8 cellular contexts compared by ENCODE assay signal in the genomic region with DNA sequence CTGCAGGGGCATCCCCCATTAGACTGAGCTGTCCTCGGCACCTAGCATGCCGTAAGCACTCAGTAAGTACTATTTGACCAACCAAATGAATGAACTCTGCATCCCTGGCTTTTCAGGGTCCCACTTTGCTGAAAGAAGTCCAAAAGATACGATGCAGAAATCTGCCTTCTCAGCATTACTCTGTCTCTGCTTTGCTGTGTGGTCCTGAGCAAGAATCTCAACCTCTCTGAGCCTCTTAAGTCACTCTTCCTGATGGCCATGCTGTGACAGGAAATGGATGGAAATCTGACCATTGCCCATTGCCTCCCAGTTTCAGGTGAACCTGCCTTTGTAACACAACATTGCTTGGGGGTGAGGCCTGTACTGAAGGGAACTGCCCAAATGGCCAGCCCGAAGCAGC.
"Had no signal": no experiment of that assay in that cellular context is flagged by ENCODE, and none has a peak within 500 bp of the region (broad histone marks: within the 10 kb centered on the region; RNA-seq: fewer than 3 reads in every experiment).

No MANE protein-coding gene starts in this region.

- H3K27ac ChIP-seq: GM23248, KMS-11 had no signal

- ATAC-seq: HCT116 had no signal

- H3K4me3 ChIP-seq: GM23248, HAP-1 had no signal

- H3K9me3 ChIP-seq: HAP-1 had no signal

- FAIRE-seq: HTR-8/SVneo had no signal

- H3K4me1 ChIP-seq: HAP-1 had no signal

- H3K4me2 ChIP-seq: KMS-11 had no signal

- DNase-seq: GM23248, GOT3, H7, KBM-7 had no signal

- H3K9ac ChIP-seq: GM23248, KMS-11 had no signal

- H3K36me3 ChIP-seq: HAP-1 had no signal

- H2AFZ ChIP-seq: GM23248 had no signal
